Comparison of ENCODE assay signal across 9 cellular contexts in genomic region chr2:26018184-26018716, GRCh38. TPM values are rescaled to one million over a fixed set of nuclear protein-coding genes. Genes with fewer than 3 reads are reported as not detected.
A peak's percentile ranks its signal among the peaks of the same experiment; 100 is the strongest.
DNase-seq lines count a peak whose midpoint lies in the region; ATAC-seq and TF ChIP-seq lines count a peak whose summit lies in the region.
"Had no signal": no experiment of that assay in that cellular context is flagged by ENCODE, and none has a peak within 500 bp of the region (broad histone marks: within the 10 kb centered on the region; RNA-seq: fewer than 3 reads in every experiment).

No MANE protein-coding gene starts in this region.

- H3K9me3 Mint-ChIP-seq in activated T-cell treated with anti-CD3 and anti-CD28 coated beads, Interleukin-2, amount 50 U/mL, for 24 hours, result no peaks in the 10 kb centered on the region

- H3K4me2 ChIP-seq in OCI-LY7 (ENCODE audit: low read length), result no peak overlapping the region

- 7 to 15% (median 10%) methylated on average over 2 of the region's 2 CpGs for WGBS in psoas muscle, 3 donors

- intact Hi-C loops in Right ventricle myocardium superior (cut with DNase I) (no loop called here), psoas muscle (cut with DNase I) (no loop called here), OCI-LY7 (cut with micrococcal nuclease; ENCODE audit: unreplicated experiment) (no loop called here)

- H3K27ac ChIP-seq in psoas muscle, result peak overlapping the region; percentile 88
- H3K27ac ChIP-seq in OCI-LY7 (ENCODE audit: low read depth, low read length, poor library complexity, severe bottlenecking), result no peak overlapping the region

- H3K79me2 ChIP-seq in OCI-LY7 (ENCODE audit: insufficient read depth, low read depth, low read length), result no peaks in the 10 kb centered on the region

- H3K4me1 Mint-ChIP-seq in activated T-cell treated with anti-CD3 and anti-CD28 coated beads, Interleukin-2, amount 50 U/mL, for 24 hours (ENCODE audit: low read depth), result peaks cover 8% of the 10 kb centered on the region
- H3K4me1 Mint-ChIP-seq: B cell had no signal

- BruUV-seq in OCI-LY7 (replicated peaks; lab: Mats Ljungman, UMichigan), result no TSS peak

- H3K36me3 Mint-ChIP-seq in activated T-cell treated with anti-CD3 and anti-CD28 coated beads, Interleukin-2, amount 50 U/mL, for 24 hours (ENCODE audit: low read depth), result no peaks in the 10 kb centered on the region

- H3K4me3 Mint-ChIP-seq in activated T-cell treated with anti-CD3 and anti-CD28 coated beads, Interleukin-2, amount 50 U/mL, for 24 hours, result no peak overlapping the region
- H3K4me3 Mint-ChIP-seq: B cell had no signal

- H3K27me3 Mint-ChIP-seq in activated T-cell treated with anti-CD3 and anti-CD28 coated beads, Interleukin-2, amount 50 U/mL, for 24 hours, result no peaks in the 10 kb centered on the region
- H3K27me3 Mint-ChIP-seq: B cell had no signal

- no peak for TF ChIP-seq CTCF in psoas muscle (IDR thresholded peaks at IDR 0.05)
- TF ChIP-seq CTCF in OCI-LY7 (conservative IDR thresholded peaks at IDR 0.05; ENCODE audit: low read length), result no peak

- H3K9me3 ChIP-seq in psoas muscle (no peaks in the 10 kb centered on the region), OCI-LY7 (ENCODE audit: low read length) (no peaks in the 10 kb centered on the region)

- CTCF ChIA-PET in OCI-LY7 (lab: Charles Lee; ENCODE audit: unreplicated experiment), result interaction anchor here (1.6 kb wide), 1 partner anchor 15 kb away, joined by 3 read pairs; the partner anchor contains the start of gene RAB10

- no peaks in the 10 kb centered on the region for H3K36me3 ChIP-seq in psoas muscle (ENCODE audit: insufficient read depth in 1 of 2, low read depth in 1 of 2)
- H3K36me3 ChIP-seq in OCI-LY7 (ENCODE audit: insufficient read depth, low read length), result no peaks in the 10 kb centered on the region

- no peak overlapping the region for H2AFZ ChIP-seq in OCI-LY7 (ENCODE audit: low read length)

- ATAC-seq in Right ventricle myocardium superior (ENCODE audit: poor library complexity) (peak; percentile 97), psoas muscle (peak; percentile 99)

- DNase-seq in NCI-H2029 (lab: John Stamatoyannopoulos, UW), result peak; percentile 21
- no peak for DNase-seq in NCI-H2029 treated with DMSO at 0.1 percent for 48 hours (lab: John Stamatoyannopoulos, UW)
- peak; percentile 26 for DNase-seq in NCI-H128 (lab: John Stamatoyannopoulos, UW; ENCODE audit: unreplicated experiment)
- DNase-seq in activated T-cell treated with anti-CD3 and anti-CD28 coated beads, Interleukin-2, amount 50 U/mL, for 24 hours, result peak; percentile 40
- DNase-seq in Right ventricle myocardium superior, result peak; percentile 75
- DNase-seq in psoas muscle, result peak; percentile 82 to 92
- no peak for DNase-seq in OCI-LY7 (ENCODE audit: low spot score)
- no peak for DNase-seq in KG1 (lab: John Stamatoyannopoulos, UW)

- no peaks in the 10 kb centered on the region for H3K9me2 ChIP-seq in OCI-LY7 (ENCODE audit: insufficient read depth, low read length)

- no peak overlapping the region for H3K27ac Mint-ChIP-seq in activated T-cell treated with anti-CD3 and anti-CD28 coated beads, Interleukin-2, amount 50 U/mL, for 24 hours
- H3K27ac Mint-ChIP-seq: B cell had no signal

- POLR2A ChIA-PET in OCI-LY7 (lab: Charles Lee), result interaction anchor here (1.6 kb wide), 1 partner anchor 16 kb away, joined by 5 read pairs; the partner anchor contains the start of gene RAB10

- H3K4me3 ChIP-seq in psoas muscle (no peak overlapping the region), OCI-LY7 (ENCODE audit: low read depth, low read length, poor library complexity, severe bottlenecking) (no peak overlapping the region)

- H4K20me1 ChIP-seq in OCI-LY7 (ENCODE audit: insufficient read depth, low read length), result no peaks in the 10 kb centered on the region

- no peaks in the 10 kb centered on the region for H3K27me3 ChIP-seq in psoas muscle (ENCODE audit: insufficient read depth in 3 of 3, low read length in 2 of 3)

- H3K4me1 ChIP-seq in psoas muscle, result peaks cover 27% of the 10 kb centered on the region
- no peaks in the 10 kb centered on the region for H3K4me1 ChIP-seq in OCI-LY7 (ENCODE audit: insufficient read depth, low read length, poor library complexity, severe bottlenecking)

RNA-seq across cellular contexts. Expression of gene RAB10, which starts 15.6 kb away (rescaled TPM):
- total RNA-seq in Right ventricle myocardium superior (91.9 TPM), psoas muscle (100 to 1,000 TPM; 131 to 164 (median 149) TPM), OCI-LY7 (2022) (83.9 and 96.7 TPM in 2 replicates)
- polyA plus RNA-seq in psoas muscle, result 100 to 1,000 TPM in 2 of 3 donors, 10 to 100 TPM in 1; 76.5 to 170 (median 116) TPM
- total RNA-seq in OCI-LY7 (2014; rRNA removed; shearing (Covaris generic)), result 58.3 and 109 TPM in 2 replicates

RNA-seq across cellular contexts. Expression of gene KIF3C, which starts 36.0 kb away (rescaled TPM):
- 3.2 TPM for total RNA-seq in Right ventricle myocardium superior
- 1 to 10 TPM; 1.3 to 3.3 (median 1.8) TPM for total RNA-seq in psoas muscle
- 1 to 10 TPM in 2 of 3 donors, under 1 TPM in 1; 0.82 to 2.9 (median 1.7) TPM for polyA plus RNA-seq in psoas muscle
- total RNA-seq in OCI-LY7 (2014; rRNA removed; shearing (Covaris generic)), result 3.8 and 4.0 TPM in 2 replicates
- 10.5 and 11.4 TPM in 2 replicates for total RNA-seq in OCI-LY7 (2022)

Comparison
In these comparisons a context has a peak if more than half of its experiments do, and no peak if none do; other contexts are left out.
1. DNase-seq: peak in NCI-H2029 (single experiment), NCI-H128 (single experiment), activated T-cell treated with anti-CD3 and anti-CD28 coated beads, Interleukin-2, amount 50 U/mL, for 24 hours (single experiment), Right ventricle myocardium superior (single experiment) and psoas muscle (2 of 2); none in NCI-H2029 treated with DMSO at 0.1 percent for 48 hours (single experiment), OCI-LY7 (single experiment) and KG1 (single experiment).